Comparison of ENCODE assay signal across 1 cellular context in the genomic region with DNA sequence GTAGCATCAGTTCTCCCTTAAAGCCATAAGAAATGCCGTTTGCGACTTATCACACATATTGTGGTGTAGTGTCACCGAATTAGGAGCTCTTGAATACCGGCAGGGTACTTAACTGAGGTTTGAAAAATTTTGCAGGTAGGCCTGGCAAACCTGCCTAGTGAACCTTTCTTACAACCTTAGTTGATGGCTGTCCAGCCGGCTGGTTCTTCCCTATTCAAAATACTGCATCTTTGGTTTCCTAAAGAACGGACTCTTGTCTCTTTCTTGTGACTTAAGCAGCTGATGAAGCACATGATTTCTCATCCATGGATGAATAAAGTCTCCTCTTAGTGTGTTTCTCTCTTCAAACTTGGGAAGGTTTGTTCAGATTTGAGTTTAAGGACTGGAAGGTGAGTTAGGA.
TF ChIP-seq lines count a peak whose summit lies in the region.

No MANE protein-coding gene starts in this region.

TF ChIP-seq in HCT116, 20 proteins besides CTCF, POLR2A, EP300 and RAD21 (continued from another document):
- TF ChIP-seq, protein P1, sequence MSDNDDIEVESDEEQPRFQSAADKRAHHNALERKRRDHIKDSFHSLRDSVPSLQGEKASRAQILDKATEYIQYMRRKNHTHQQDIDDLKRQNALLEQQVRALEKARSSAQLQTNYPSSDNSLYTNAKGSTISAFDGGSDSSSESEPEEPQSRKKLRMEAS (IDR thresholded peaks at IDR 0.05) = no peak
- no peak for TF ChIP-seq EZH2phosphoT487 (IDR thresholded peaks at IDR 0.05; ENCODE audit: borderline replicate concordance)
